Comparison of ENCODE assay signal across 8 cellular contexts in genomic region chr1:31423418-31423947, GRCh38. TPM values are rescaled to one million over a fixed set of nuclear protein-coding genes. Genes with fewer than 3 reads are reported as not detected.
DNase-seq lines count a peak whose midpoint lies in the region; ATAC-seq and TF ChIP-seq lines count a peak whose summit lies in the region.
"Had no signal": no experiment of that assay in that cellular context is flagged by ENCODE, and none has a peak within 500 bp of the region (broad histone marks: within the 10 kb centered on the region; RNA-seq: fewer than 3 reads in every experiment).

No MANE protein-coding gene starts in this region.

- no peak overlapping the region for H3K23ac ChIP-seq in IMR-90 (ENCODE audit: low read depth, low read length)

- H2BK120ac ChIP-seq in IMR-90 (ENCODE audit: low read depth, low read length), result no peak overlapping the region

- peak overlapping the region; percentile 65; the same call in 1 of the 2 replicates for H3K4me2 ChIP-seq in HCT116 (ENCODE audit: low read length)
- no peak overlapping the region for H3K4me2 ChIP-seq in IMR-90 (ENCODE audit: low read depth, low read length)

- dilution Hi-C loops in IMR-90 (cut with HindIII; ENCODE audit: low sequenced_read_pairs, unreplicated experiment), result no loop called here

- H2BK15ac ChIP-seq in IMR-90 (ENCODE audit: low read depth, low read length), result no peak overlapping the region

- no peak overlapping the region for H4K8ac ChIP-seq in IMR-90 (ENCODE audit: low read depth in 2 of 2, low read length in 2 of 2)

- no peak overlapping the region for H2AK9ac ChIP-seq in IMR-90 (replicated peaks; ENCODE audit: low read depth, low read length, poor library complexity)

- H2BK5ac ChIP-seq in IMR-90 (ENCODE audit: low read depth, low read length, poor library complexity, severe bottlenecking), result no peak overlapping the region

- ATAC-seq in GM18873 (IDR thresholded peaks at IDR 0.05; ENCODE audit: low FRiP score, unreplicated experiment), result peak; percentile 74
- no peak for ATAC-seq in HCT116
- ATAC-seq in IMR-90 (ENCODE audit: low read depth), result no peak
- peak; percentile 16 for ATAC-seq in mucosa of descending colon
- no peak for ATAC-seq in SK-N-SH treated with all-trans-retinoic acid at 6 μM for 48 hours
- ATAC-seq in aorta (ENCODE audit: low FRiP score), result no peak

- H4K91ac ChIP-seq in IMR-90 (ENCODE audit: insufficient read depth, low read depth, low read length), result no peak overlapping the region

- H3K9ac ChIP-seq in HCT116 (ENCODE audit: low read length) (no peak overlapping the region), IMR-90 (ENCODE audit: low read depth, low read length) (no peak overlapping the region)

- H3K9me3 ChIP-seq in HCT116 (ENCODE audit: control insufficient read depth in 1 of 2, insufficient read depth in 1 of 2, low read depth in 1 of 2, low read length in 2 of 2) (no peaks in the 10 kb centered on the region), IMR-90 (ENCODE audit: control insufficient read depth, insufficient read depth, low read length) (no peaks in the 10 kb centered on the region), mucosa of descending colon (no peaks in the 10 kb centered on the region), aorta (ENCODE audit: control insufficient read depth, low read length) (no peaks in the 10 kb centered on the region)

- H2AK5ac ChIP-seq in IMR-90 (ENCODE audit: low read depth, low read length), result 0 out of 2 replicates have a peak overlapping the region, but pooled peaks have one; percentile 3

- CTCF ChIA-PET in HCT116 (lab: Charles Lee), result interaction anchor here (1.4 to 3.6 kb wide), 2 partner anchors 27 to 238 kb away, joined by 3 to 25 read pairs; no protein-coding TSS in a partner anchor
- CTCF ChIA-PET in IMR-90 (lab: Yijun Ruan, JAX), result interaction anchor here (1.0 to 5.2 kb wide), 2 partner anchors 9 to 29 kb away, joined by 5 to 61 read pairs; no protein-coding TSS in a partner anchor

- RAD21 ChIA-PET in HCT116 (lab: Charles Lee; ENCODE audit: low non-redundant PET in 1 of 2, low total read pairs in 2 of 2, uncharacterized antibody in 2 of 2, unreplicated experiment in 2 of 2), result interaction anchor here in 1 of 2 experiments (2.4 kb wide), 1 partner anchor 26 kb away, joined by 12 read pairs; no protein-coding TSS in a partner anchor

- intact Hi-C loops in HCT116 (cut with micrococcal nuclease) (no loop called here), IMR-90 (cut with micrococcal nuclease) (no loop called here), mucosa of descending colon (cut with DNase I, micrococcal nuclease) (no loop called here), aorta (cut with DNase I) (loop anchor here (2.0 to 10.0 kb wide), 3 partner anchors 129 to 241 kb away; partner anchors contain the start of genes SNRNP40 (in 1 of the 2) and ZCCHC17 (in 1 of the 2))

- peaks cover 3% of the 10 kb centered on the region; the same call in 1 of the 2 replicates for H3K9me1 ChIP-seq in IMR-90 (ENCODE audit: insufficient read depth, low read length)

- in situ Hi-C loops in IMR-90 (cut with MboI; ENCODE audit: low sequenced_read_pairs), result loop anchor here (10.0 kb wide), 1 partner anchor 239 kb away; no protein-coding TSS in a partner anchor

- no peak overlapping the region for H2BK20ac ChIP-seq in IMR-90 (ENCODE audit: low read depth, low read length)

- BruUV-seq in HCT116 (replicated peaks; lab: Mats Ljungman, UMichigan) (no TSS peak), IMR-90 (replicated peaks; lab: Mats Ljungman, UMichigan) (no TSS peak)

- no peak overlapping the region for H2AFZ ChIP-seq in HCT116 (ENCODE audit: low read depth, low read length, poor library complexity, severe bottlenecking)
- H2AFZ ChIP-seq in IMR-90 (replicated peaks; ENCODE audit: low read length, poor library complexity), result no peak overlapping the region

- no peak for DNase-seq in HCT116 (ENCODE audit: low read depth, low spot score)
- no peak for DNase-seq in IMR-90
- peak in 2 of 3 donors; percentile 44 to 68 for DNase-seq in mucosa of descending colon
- no peak for DNase-seq in aorta
- no peak for DNase-seq in iPS-NIHi7 (ENCODE audit: extremely low spot score)

- TF ChIP-seq CTCF in HCT116 (IDR thresholded peaks at IDR 0.05 in 2 of 3, conservative IDR thresholded peaks at IDR 0.05 in 1 of 3; ENCODE audit: borderline replicate concordance in 1 of 3, insufficient read depth in 1 of 3, low read depth in 2 of 3, low read length in 2 of 3), result no peak
- TF ChIP-seq CTCF in IMR-90 (conservative IDR thresholded peaks at IDR 0.05; ENCODE audit: low read depth, low read length), result no peak
- TF ChIP-seq CTCF in mucosa of descending colon (IDR thresholded peaks at IDR 0.05), result no peak

- H3K27ac ChIP-seq in HCT116 (ENCODE audit: low read depth, low read length), result no peak overlapping the region
- H3K27ac ChIP-seq in IMR-90 (ENCODE audit: insufficient read depth, low read length), result no peak overlapping the region
- H3K27ac ChIP-seq in aorta (ENCODE audit: low read depth in 1 of 2, low read length in 2 of 2), result no peak overlapping the region
- H3K27ac ChIP-seq: skin epidermis had no signal

- H3K4me1 ChIP-seq in HCT116 (ENCODE audit: control insufficient read depth in 1 of 2, insufficient read depth in 2 of 2, low read length in 2 of 2) (peaks cover 13 to 60% of the 10 kb centered on the region in 2 experiments), IMR-90 (ENCODE audit: control insufficient read depth, insufficient read depth, low read length) (peaks cover 10% of the 10 kb centered on the region), mucosa of descending colon (ENCODE audit: low read depth) (peaks cover 23% of the 10 kb centered on the region), aorta (ENCODE audit: control insufficient read depth in 1 of 2, insufficient read depth in 2 of 2, low read length in 2 of 2) (no peaks in the 10 kb centered on the region)

- H4K20me1 ChIP-seq in HCT116 (ENCODE audit: insufficient read depth), result no peaks in the 10 kb centered on the region
- peaks cover 27% of the 10 kb centered on the region for H4K20me1 ChIP-seq in IMR-90 (ENCODE audit: insufficient read depth, low read length)

- H3K36me3 ChIP-seq in HCT116 (ENCODE audit: control insufficient read depth in 1 of 2, insufficient read depth in 2 of 2, low read length in 2 of 2), result no peaks in the 10 kb centered on the region
- H3K36me3 ChIP-seq in IMR-90 (ENCODE audit: control insufficient read depth, insufficient read depth, low read length), result peaks cover 23% of the 10 kb centered on the region; the same call in 1 of the 2 replicates
- H3K36me3 ChIP-seq in mucosa of descending colon (ENCODE audit: low read depth), result no peaks in the 10 kb centered on the region
- H3K36me3 ChIP-seq in aorta (ENCODE audit: control insufficient read depth in 1 of 2, insufficient read depth in 2 of 2, low read length in 1 of 2), result no peaks in the 10 kb centered on the region

- H3K56ac ChIP-seq in IMR-90 (ENCODE audit: extremely low read depth, insufficient read depth, low read length), result no peak overlapping the region

- H3K4me3 ChIP-seq in HCT116 (replicated peaks in 1 of 2; ENCODE audit: low read depth in 1 of 2, low read length in 2 of 2), result no peak overlapping the region
- H3K4me3 ChIP-seq in IMR-90 (ENCODE audit: insufficient read depth, low read depth, low read length), result no peak overlapping the region
- H3K4me3 ChIP-seq in mucosa of descending colon, result no peak overlapping the region
- H3K4me3 ChIP-seq in aorta (ENCODE audit: low read length in 2 of 2), result no peak overlapping the region
- H3K4me3 ChIP-seq: skin epidermis had no signal

- no peak overlapping the region for H3K14ac ChIP-seq in IMR-90 (replicated peaks; ENCODE audit: low read depth, low read length)

- H4K5ac ChIP-seq in IMR-90 (ENCODE audit: low read depth, low read length), result no peak overlapping the region

- no peak overlapping the region for H3K4ac ChIP-seq in IMR-90 (ENCODE audit: low read depth, low read length)

- H3K18ac ChIP-seq in IMR-90 (ENCODE audit: low read depth, low read length), result no peak overlapping the region

- H3K79me1 ChIP-seq in IMR-90 (ENCODE audit: low read depth in 1 of 2, low read length in 2 of 2), result peaks cover 2 to 36% of the 10 kb centered on the region in 2 experiments; a peak in 2 of 4 replicates

- no peak for TF ChIP-seq POLR2A in HCT116 (IDR thresholded peaks at IDR 0.05; ENCODE audit: borderline replicate concordance, extremely low read depth, insufficient read depth, insufficient read length)
- TF ChIP-seq POLR2A in IMR-90 (IDR thresholded peaks at IDR 0.05; ENCODE audit: low read depth, low read length), result no peak

- H3K27me3 ChIP-seq in HCT116 (ENCODE audit: insufficient read depth, low read length), result no peaks in the 10 kb centered on the region
- H3K27me3 ChIP-seq in IMR-90 (ENCODE audit: control insufficient read depth, insufficient read depth, low read length), result no peaks in the 10 kb centered on the region
- H3K27me3 ChIP-seq in aorta (ENCODE audit: control insufficient read depth in 1 of 2, insufficient read depth in 2 of 2, low read length in 1 of 2), result no peaks in the 10 kb centered on the region

- WGBS in IMR-90 (ENCODE audit: extremely low coverage in 2 of 2, insufficient read length in 1 of 2), 2 experiments, result 75% methylated on average over 11 of the region's 23 CpGs; no CpG with 5 or more reads in 1 of the 2 experiments
- WGBS in aorta, 2 donors, result 79 to 83% methylated on average over 23 of the region's 23 CpGs

- no peak for TF ChIP-seq RAD21 in HCT116 (IDR thresholded peaks at IDR 0.05; ENCODE audit: low read depth)
- no peak for TF ChIP-seq RAD21 in IMR-90 (IDR thresholded peaks at IDR 0.05; ENCODE audit: low read length)

- POLR2A ChIA-PET in HCT116 (lab: Charles Lee) (no interaction called here), IMR-90 (lab: Charles Lee; ENCODE audit: unreplicated experiment) (no interaction called here)

- peaks cover 10% of the 10 kb centered on the region; the same call in 1 of the 2 replicates for H3K79me2 ChIP-seq in HCT116 (ENCODE audit: insufficient read depth, low read length)

- H3K9me2 ChIP-seq in HCT116 (ENCODE audit: insufficient read depth), result no peaks in the 10 kb centered on the region

RNA-seq across cellular contexts. Expression of gene SERINC2, which starts 10.5 kb away (rescaled TPM):
- total RNA-seq in HCT116 (2021; ENCODE audit: unreplicated experiment), result 50.1 TPM
- polyA plus RNA-seq in HCT116 (2012), result 90.0 and 93.0 TPM in 2 replicates
- total RNA-seq in IMR-90 (2012; rRNA removed), result 2.0 and 3.1 TPM in 2 replicates
- 59.5 and 64.8 TPM in 2 replicates for polyA plus RNA-seq in IMR-90 (2012; rRNA removed)
- 22.2 and 123 TPM in 2 replicates for polyA plus RNA-seq in IMR-90 (2012; cell fraction: cytosol; rRNA removed)
- 50.5 and 133 TPM in 2 replicates for polyA plus RNA-seq in IMR-90 (2012; cell fraction: nucleus; rRNA removed; ENCODE audit: low replicate concordance)
- 100 to 1,000 TPM; 146 to 381 (median 225) TPM for total RNA-seq in mucosa of descending colon
- 1 to 10 TPM; 2.5 to 3.7 TPM for total RNA-seq in aorta
- 10 to 100 TPM in 1 of 2 donors, 1 to 10 TPM in 1; 3.3 to 20.7 TPM for polyA plus RNA-seq in aorta

RNA-seq across cellular contexts. Expression of gene FABP3, which starts 50.6 kb away (rescaled TPM):
- total RNA-seq in HCT116 (2021; ENCODE audit: unreplicated experiment) (not detected), IMR-90 (2012; rRNA removed) (4.8 and 5.6 TPM in 2 replicates), mucosa of descending colon (1 to 10 TPM; 5.6 to 7.8 (median 7.1) TPM), aorta (10 to 100 TPM; 30.8 to 82.0 TPM)
- polyA plus RNA-seq in HCT116 (2012), result 0.14 and 0.20 TPM in 2 replicates
- polyA plus RNA-seq in IMR-90 (2012; rRNA removed) (6.6 and 8.6 TPM in 2 replicates), aorta (10 to 100 TPM in 1 of 2 donors, 1 to 10 TPM in 1; 6.9 to 50.7 TPM)
- polyA plus RNA-seq in IMR-90 (2012; cell fraction: cytosol; rRNA removed), result 4.2 and 4.5 TPM in 2 replicates
- polyA plus RNA-seq in IMR-90 (2012; cell fraction: nucleus; rRNA removed; ENCODE audit: low replicate concordance), result 0.59 and 3.4 TPM in 2 replicates

Comparison
In these comparisons a context has a peak if more than half of its experiments do, and no peak if none do; other contexts are left out.
1. ATAC-seq: peak in GM18873 (single experiment) and mucosa of descending colon (single experiment); none in HCT116 (single experiment), IMR-90 (single experiment), SK-N-SH treated with all-trans-retinoic acid at 6 μM for 48 hours (single experiment) and aorta (single experiment).
2. DNase-seq: peak in mucosa of descending colon (2 of 3); none in HCT116 (single experiment), IMR-90 (single experiment), aorta (0 of 2) and iPS-NIHi7 (single experiment).
3. RNA of gene SERINC2, which starts 10.5 kb away (total RNA-seq): 146 to 381 TPM in mucosa of descending colon and 50.1 TPM in HCT116 (single experiment); 2.5 to 3.7 TPM in aorta and 2.0 to 3.1 TPM in IMR-90; every median in the first group is over 10 times any median in the second.
4. intact Hi-C loops: an anchor here in aorta (2.0 to 10.0 kb wide); none called in HCT116, IMR-90 and mucosa of descending colon.